In the genomic region with DNA sequence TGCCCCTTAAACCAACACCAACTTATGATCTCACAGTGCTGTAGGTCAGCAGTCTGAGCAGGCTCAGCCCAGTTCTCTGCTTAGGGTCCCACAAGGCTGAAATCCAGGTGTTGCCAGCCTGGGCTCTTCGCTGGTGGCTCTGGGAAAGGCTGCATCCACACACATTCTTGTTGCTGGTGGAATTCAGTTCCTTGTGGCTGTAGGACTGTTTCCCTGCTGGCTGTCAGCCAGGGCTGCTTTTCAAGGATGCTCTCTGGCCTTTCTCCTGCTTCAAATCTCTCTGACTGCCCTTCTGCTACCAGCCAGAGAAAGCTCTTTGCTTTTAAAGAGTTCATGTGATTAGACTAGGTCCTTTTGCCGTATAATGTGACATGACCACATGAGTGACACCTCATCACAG, we compare ENCODE assay signal across 23 cellular contexts.
"Had no signal": no experiment of that assay in that cellular context is flagged by ENCODE, and none has a peak within 500 bp of the region (broad histone marks: within the 10 kb centered on the region; RNA-seq: fewer than 3 reads in every experiment).

No MANE protein-coding gene starts in this region.

- ATAC-seq: left cardiac atrium; left lobe of liver; lower lobe of right lung; naive thymus-derived CD8-positive, alpha-beta T cell; right lobe of liver; stimulated activated naive B cell treated with anti-CD40 and anti-IgM and Interleukin-4, amounts not matched to agents 10 μg/mL and 1 μg/mL and 100 μg/mL, for 72 hours; stimulated activated naive CD8-positive, alpha-beta T cell treated with anti-CD3 and anti-CD28 coated beads, Interleukin-15, Interleukin-2, amounts not matched to agents 100 U/mL and 50 U/mL, for 24 hours had no signal

- H3K79me2 ChIP-seq: parathyroid adenoma had no signal

- H3K27ac ChIP-seq: lower lobe of right lung, parathyroid adenoma, right atrium auricular region, right lobe of liver, stomach, thoracic aorta, tibial artery, uterus had no signal

- H3K4me2 ChIP-seq: smooth muscle cell had no signal

- DNase-seq: hippocampal formation; kidney glomerular epithelial cell; left cardiac atrium; lower lobe of right lung; mammary epithelial cell; mesenchymal stem cell; nucleus accumbens; right lobe of liver; stimulated activated CD4-positive, alpha-beta T cell treated with anti-CD3 and anti-CD28 coated beads, Interleukin-15, amount 100 ng/mL, for 24 hours; stimulated activated CD4-positive, alpha-beta T cell treated with anti-CD3 and anti-CD28 coated beads, Interleukin-2, amount 100 ng/mL, for 24 hours; stimulated activated CD4-positive, alpha-beta T cell treated with anti-CD3 and anti-CD28 coated beads, Interleukin-4, amount 100 ng/mL, for 1 hour; stimulated activated naive B cell treated with anti-CD40 and anti-IgM and Interleukin-4, amounts not matched to agents 10 μg/mL and 1 μg/mL and 100 μg/mL, for 72 hours; stimulated activated naive CD8-positive, alpha-beta T cell treated with anti-CD3 and anti-CD28 coated beads, Interleukin-15, Interleukin-2, amounts not matched to agents 100 U/mL and 50 U/mL, for 24 hours; stomach; tibial artery; uterus had no signal

- H3K4me3 ChIP-seq: lower lobe of right lung, right atrium auricular region, right lobe of liver, smooth muscle cell, stomach, thoracic aorta, tibial artery, uterus had no signal

- H3K9ac ChIP-seq: parathyroid adenoma had no signal

- H3K36me3 ChIP-seq: right atrium auricular region, right lobe of liver, thoracic aorta, uterus had no signal

- H2AFZ ChIP-seq: parathyroid adenoma had no signal

- FAIRE-seq: keratinocyte had no signal
